Comparison of ENCODE assay signal across 1 cellular context in the genomic region with DNA sequence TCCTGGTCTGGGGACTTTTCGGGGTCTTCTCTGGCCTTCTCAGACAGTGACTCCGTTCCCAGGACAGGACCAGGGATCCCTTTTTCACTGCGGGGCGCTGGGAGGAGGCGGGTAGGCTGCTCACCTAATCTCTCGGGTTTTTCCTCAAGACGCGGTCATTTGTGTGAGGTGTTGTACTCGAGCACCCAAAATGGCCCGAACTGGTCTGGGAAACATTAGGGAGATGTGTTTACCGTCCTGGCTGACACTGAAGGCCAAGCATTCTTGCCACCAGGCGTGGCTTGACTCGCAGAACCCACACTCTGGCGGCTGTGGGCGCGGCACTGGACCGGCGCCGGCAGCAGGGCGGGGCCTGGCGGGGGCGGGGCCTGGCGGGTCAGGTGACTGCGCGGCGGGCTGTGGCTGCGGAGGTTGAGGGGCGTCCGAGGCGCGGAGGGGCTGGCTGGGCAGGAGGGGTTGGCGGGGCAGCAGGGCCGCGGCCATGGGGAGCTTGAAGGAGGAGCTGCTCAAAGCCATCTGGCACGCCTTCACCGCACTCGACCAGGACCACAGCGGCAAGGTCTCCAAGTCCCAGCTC.
TF ChIP-seq lines count a peak whose summit lies in the region.

TSS of gene SWAP70 (plus strand) at position 379 of the 577 bp plus-strand sequence. CDS start at position 482, 103 bp downstream.

TF ChIP-seq in GM12878, 131 proteins besides CTCF, POLR2A, EP300 and RAD21 (continued from another document):
- TF ChIP-seq PRDM15 (CRISPR knock-in tag; IDR thresholded peaks at IDR 0.05) (no peak), RBBP5 (conservative IDR thresholded peaks at IDR 0.05) (no peak), CREM (IDR thresholded peaks at IDR 0.05; ENCODE audit: low read depth) (no peak), FOXM1 (IDR thresholded peaks at IDR 0.05; ENCODE audit: low read depth, low read length) (no peak), EGR1 (IDR thresholded peaks at IDR 0.05; ENCODE audit: borderline replicate concordance in 1 of 2, low read depth in 2 of 2, low read length in 2 of 2) (peak in 1 of 2 experiments; percentile 59; a peak in 1 of 3 replicates), FOS (IDR thresholded peaks at IDR 0.05; ENCODE audit: borderline replicate concordance, extremely low read depth, insufficient read length) (no peak), SMAD1 (IDR thresholded peaks at IDR 0.05; ENCODE audit: low read depth, partially characterized antibody) (no peak), RCOR1 (conservative IDR thresholded peaks at IDR 0.05; ENCODE audit: low read depth, low read length) (no peak), MEF2A (IDR thresholded peaks at IDR 0.05; ENCODE audit: insufficient read depth, low read depth, low read length) (no peak), IRF3 (IDR thresholded peaks at IDR 0.05) (no peak), CREB1 (IDR thresholded peaks at IDR 0.05; ENCODE audit: low read depth) (no peak), TAF1 (IDR thresholded peaks at IDR 0.05; ENCODE audit: borderline replicate concordance, low read depth, low read length) (peak; percentile 68; the same call in 1 of the 2 replicates), STAT1 (conservative IDR thresholded peaks at IDR 0.05) (no peak), MYC (IDR thresholded peaks at IDR 0.05; ENCODE audit: insufficient read depth, insufficient read length, insufficient replicate concordance, low read length, severe bottlenecking) (no peak), ATF3 (IDR thresholded peaks at IDR 0.05; ENCODE audit: borderline replicate concordance, extremely low read depth, low read depth, low read length) (no peak), KLF5 (IDR thresholded peaks at IDR 0.05; ENCODE audit: partially characterized antibody) (no peak), YBX1 (IDR thresholded peaks at IDR 0.05) (no peak), NFIC (IDR thresholded peaks at IDR 0.05; ENCODE audit: low read depth, low read length) (no peak), ATF2 (IDR thresholded peaks at IDR 0.05; ENCODE audit: low read length) (no peak)
